In genomic region chr2:222907790-222908431, GRCh38 we compare ENCODE assay signal across 1 cellular context.
TF ChIP-seq lines count a peak whose summit lies in the region.

No MANE protein-coding gene starts in this region.

TF ChIP-seq in GM23338, 12 proteins besides CTCF, POLR2A, EP300 and RAD21 (continued from another document):
- no peak for TF ChIP-seq ZNF331 (CRISPR knock-in tag; IDR thresholded peaks at IDR 0.05; ENCODE audit: low read depth)
- TF ChIP-seq JUNB (IDR thresholded peaks at IDR 0.05; ENCODE audit: unreplicated experiment): no peak
- no peak for TF ChIP-seq EZH2phosphoT487 (IDR thresholded peaks at IDR 0.05; ENCODE audit: unreplicated experiment)
